ENCODE assay signal across 9 cellular contexts in genomic region chr12:119892611-119893010, GRCh38. TPM values are rescaled to one million over a fixed set of nuclear protein-coding genes. Genes with fewer than 3 reads are reported as not detected.
A peak's percentile ranks its signal among the peaks of the same experiment; 100 is the strongest.
DNase-seq lines count a peak whose midpoint lies in the region; ATAC-seq and TF ChIP-seq lines count a peak whose summit lies in the region.
"Not testable (repeated sequence)": the region's sequence is repeated elsewhere in the genome, so short reads cannot be mapped to it uniquely, and the experiment has no call there.
"Had no signal": no experiment of that assay in that cellular context is flagged by ENCODE, and none has a peak within 500 bp of the region (broad histone marks: within the 10 kb centered on the region; RNA-seq: fewer than 3 reads in every experiment).

No MANE protein-coding gene starts in this region.

- WGBS in endodermal cell (ENCODE audit: insufficient coverage in 1 of 2, insufficient read length in 1 of 2), 2 experiments = 44% methylated on average over 1 of the region's 1 CpG; no CpG with 5 or more reads in 1 of the 2 experiments
- no CpG with 5 or more reads among the region's 1 CpG for WGBS in mesendoderm (ENCODE audit: extremely low coverage, insufficient coverage, low lambda C conversion rate)

- not testable (repeated sequence) for H3K4ac ChIP-seq in mesendoderm (ENCODE audit: low read depth, low read length)

- CTCF ChIA-PET in Panc1 (lab: Charles Lee) = not testable (repeated sequence)

- not testable (repeated sequence) for H4K5ac ChIP-seq in mesendoderm (ENCODE audit: low read length)

- not testable (repeated sequence) for H3K9ac ChIP-seq in endodermal cell (ENCODE audit: extremely low read depth, low read length, poor library complexity, severe bottlenecking); mesendoderm (ENCODE audit: low read length)

- peak; percentile 53; the same call in 1 of the 2 replicates for ATAC-seq in Panc1
- not testable (repeated sequence) for ATAC-seq in left lobe of liver

- not testable (repeated sequence) for H2BK120ac ChIP-seq in mesendoderm (ENCODE audit: low read depth, low read length)

- not testable (repeated sequence) for H3K4me2 ChIP-seq in mesendoderm (ENCODE audit: low read length)

- BruUV-seq in Panc1 (replicated peaks; lab: Mats Ljungman, UMichigan) = not testable (repeated sequence)

- H3K4me1 ChIP-seq in Panc1 (ENCODE audit: control insufficient read depth, insufficient read depth, low read length); endodermal cell (ENCODE audit: control insufficient read depth, insufficient read depth, low read length); mesendoderm (ENCODE audit: control insufficient read depth, low read depth, low read length): not testable (repeated sequence)

- intact Hi-C loops in Panc1 (cut with micrococcal nuclease; ENCODE audit: unreplicated experiment) = not testable (repeated sequence)

- H2BK15ac ChIP-seq in mesendoderm (replicated peaks; ENCODE audit: low read depth) = not testable (repeated sequence)

- H2BK5ac ChIP-seq in mesendoderm (ENCODE audit: low read length) = not testable (repeated sequence)

- H3K18ac ChIP-seq in mesendoderm (ENCODE audit: low read length) = not testable (repeated sequence)

- H3K4me1 Mint-ChIP-seq in endodermal cell = not testable (repeated sequence)

- H3K4me3 Mint-ChIP-seq in endodermal cell = not testable (repeated sequence)

- H3K23ac ChIP-seq in mesendoderm (ENCODE audit: low read length) = not testable (repeated sequence)

- not testable (repeated sequence) for H3K27me3 ChIP-seq in Panc1 (ENCODE audit: control insufficient read depth, insufficient read depth, low read length); endodermal cell (ENCODE audit: control insufficient read depth, insufficient read depth, low read length, poor library complexity, severe bottlenecking); mesendoderm (ENCODE audit: insufficient read depth, low read length, poor library complexity)

- H3K36me3 ChIP-seq in Panc1 (ENCODE audit: control insufficient read depth, insufficient read depth, low read length); endodermal cell (ENCODE audit: control insufficient read depth, insufficient read depth, low read length); mesendoderm (ENCODE audit: control insufficient read depth, insufficient read depth, low read length): not testable (repeated sequence)

- POLR2A ChIA-PET in Panc1 (lab: Charles Lee) = interaction anchor here (0.7 kb wide), 1 partner anchor 9 kb away, joined by 3 read pairs; no protein-coding TSS in a partner anchor

- not testable (repeated sequence) for H3K27me3 Mint-ChIP-seq in endodermal cell (ENCODE audit: insufficient read depth)

- not testable (repeated sequence) for H3K27ac Mint-ChIP-seq in endodermal cell

- H4K8ac ChIP-seq in mesendoderm (ENCODE audit: low read depth, low read length) = not testable (repeated sequence)

- H2AK5ac ChIP-seq in mesendoderm (ENCODE audit: low read length) = not testable (repeated sequence)

- not testable (repeated sequence) for H3K56ac ChIP-seq in mesendoderm (ENCODE audit: low read length)

- not testable (repeated sequence) for H3K4me3 ChIP-seq in Panc1 (ENCODE audit: low read depth in 2 of 2, low read length in 2 of 2); endodermal cell (ENCODE audit: low read length); mesendoderm (ENCODE audit: low read length)

- not testable (repeated sequence) for H3K79me2 ChIP-seq in mesendoderm (ENCODE audit: control insufficient read depth, insufficient read depth, low read length)

- H3K9me3 Mint-ChIP-seq in endodermal cell = peaks cover 15% of the 10 kb centered on the region

- H3K36me3 Mint-ChIP-seq in endodermal cell (ENCODE audit: low read depth) = not testable (repeated sequence)

- not testable (repeated sequence) for H3K79me1 ChIP-seq in mesendoderm (ENCODE audit: low read length)

- TF ChIP-seq CTCF in Panc1 (IDR thresholded peaks at IDR 0.05); endodermal cell (conservative IDR thresholded peaks at IDR 0.05): not testable (repeated sequence)

- not testable (repeated sequence) for H3K9me3 ChIP-seq in Panc1 (ENCODE audit: control insufficient read depth, insufficient read depth, low read depth, low read length); endodermal cell (ENCODE audit: control insufficient read depth, low read length)

- in situ Hi-C loops in Panc1 (cut with HindIII; ENCODE audit: low pct_unique_long_range_greater_than_20kb, low sequenced_read_pairs) = not testable (repeated sequence)

- H3K27ac ChIP-seq in Panc1 (ENCODE audit: low read length); endodermal cell (ENCODE audit: low read depth, low read length); mesendoderm (ENCODE audit: low read depth, low read length): not testable (repeated sequence)

- DNase-seq in ELF-1 (ENCODE audit: low read depth, low spot score) (peak; percentile 8), endodermal cell (peak; percentile 66), islet precursor cell (peak; percentile 60), left lobe of liver (ENCODE audit: low spot score) (peak; percentile 8), mesendoderm (peak; percentile 74), mesenteric fat pad (ENCODE audit: low spot score) (peak; percentile 84)
- not testable (repeated sequence) for DNase-seq in Panc1 (ENCODE audit: low read depth, low spot score)
- DNase-seq in activated CD8-positive, alpha-beta memory T cell treated with anti-CD3 and anti-CD28 coated beads, Interleukin-2, amount 50 U/mL, for 48 hours = peak; percentile 8

RNA-seq across cellular contexts. Expression of gene CIT, which starts 15.5 kb away (rescaled TPM):
- total RNA-seq in Panc1 (2021; ENCODE audit: unreplicated experiment) (67.9 TPM), endodermal cell (10 to 100 TPM; 57.3 to 79.1 TPM), left lobe of liver (1.8 TPM), mesenteric fat pad (2.4 TPM)
- polyA plus RNA-seq in Panc1 (2012; ENCODE audit: insufficient read length) = 22.4 TPM
- polyA plus RNA-seq in endodermal cell (2013, experiment 1 of 2) = 38.3 TPM
- 44.6 TPM for polyA plus RNA-seq in endodermal cell (2013, experiment 2 of 2)
- 12.7 TPM for polyA plus RNA-seq in mesendoderm (2013, experiment 1 of 2)
- 12.0 TPM for polyA plus RNA-seq in mesendoderm (2013, experiment 2 of 2)
- polyA plus RNA-seq: CD14-positive monocyte had no signal

Comparison
In these comparisons a context has a peak if more than half of its experiments do, and no peak if none do; other contexts are left out.
1. RNA of gene CIT, which starts 15.5 kb away (total RNA-seq): 57.3 to 79.1 TPM in endodermal cell and 67.9 TPM in Panc1 (single experiment); 2.4 TPM in mesenteric fat pad (single experiment) and 1.8 TPM in left lobe of liver (single experiment); every median in the first group is over 10 times any median in the second.